In genomic region chr4:40225497-40225896, GRCh38 we compare ENCODE assay signal across 15 cellular contexts. TPM values are rescaled to one million over a fixed set of nuclear protein-coding genes. Genes with fewer than 3 reads are reported as not detected.
DNase-seq lines count a peak whose midpoint lies in the region; ATAC-seq and TF ChIP-seq lines count a peak whose summit lies in the region.
"Had no signal": no experiment of that assay in that cellular context is flagged by ENCODE, and none has a peak within 500 bp of the region (broad histone marks: within the 10 kb centered on the region; RNA-seq: fewer than 3 reads in every experiment).

No MANE protein-coding gene starts in this region.

- peaks cover 100% of the 10 kb centered on the region for H3K79me2 ChIP-seq in DOHH2 (ENCODE audit: control insufficient read depth, low read length)

- no peaks in the 10 kb centered on the region for H3K9me2 ChIP-seq in DOHH2 (replicated peaks; ENCODE audit: control insufficient read depth, low read length)

- peak overlapping the region; percentile 93 for H3K27ac Mint-ChIP-seq in CD4-positive, alpha-beta T cell
- H3K27ac Mint-ChIP-seq in activated CD4-positive, alpha-beta memory T cell treated with anti-CD3 and anti-CD28 coated beads, Interleukin-2, amount 10 ng/mL, durations not matched to agents 7 days and 5 days, result peak overlapping the region; percentile 94
- peak overlapping the region; percentile 83 for H3K27ac Mint-ChIP-seq in memory B cell

- H3K4me2 ChIP-seq in DOHH2 (ENCODE audit: low read length), result peak overlapping the region; percentile 34

- H3K9me3 Mint-ChIP-seq in CD4-positive, alpha-beta T cell, result no peaks in the 10 kb centered on the region
- no peaks in the 10 kb centered on the region for H3K9me3 Mint-ChIP-seq in activated CD4-positive, alpha-beta memory T cell treated with anti-CD3 and anti-CD28 coated beads, Interleukin-2, amount 10 ng/mL, durations not matched to agents 7 days and 5 days
- H3K9me3 Mint-ChIP-seq in memory B cell, result no peaks in the 10 kb centered on the region

- peak overlapping the region; percentile 74 for H3K27ac ChIP-seq in CD4-positive, alpha-beta T cell (ENCODE audit: low read depth, low read length)
- no peak overlapping the region for H3K27ac ChIP-seq in DOHH2 (ENCODE audit: low read depth, low read length)
- H3K27ac ChIP-seq: SJCRH30, tibial artery had no signal

- DNase-seq in CD4-positive, alpha-beta T cell, result no peak
- DNase-seq in activated CD4-positive, alpha-beta memory T cell treated with anti-CD3 and anti-CD28 coated beads, Interleukin-2, amount 10 ng/mL, durations not matched to agents 7 days and 5 days, result no peak
- DNase-seq in memory B cell (ENCODE audit: low spot score in 2 of 2) (no peak), GM19240 (ENCODE audit: insufficient read length, low spot score) (no peak), hippocampal formation (lab: John Stamatoyannopoulos, UW) (no peak)
- no peak for DNase-seq in activated effector memory CD4-positive, alpha-beta T cell treated with Interleukin-2 at 50 U/mL for 16 hours
- DNase-seq: C1 segment of cervical spinal cord; cortex of kidney; NCI-H1694 treated with DMSO at 0.1 percent for 48 hours; SJCRH30; stimulated activated CD4-positive, alpha-beta T cell treated with anti-CD3 and anti-CD28 coated beads, Interleukin-4, amount 100 ng/mL, for 1 hour; tibial artery had no signal

- H3K4me3 Mint-ChIP-seq in CD4-positive, alpha-beta T cell, result peak overlapping the region; percentile 80
- peak overlapping the region; percentile 49 for H3K4me3 Mint-ChIP-seq in activated CD4-positive, alpha-beta memory T cell treated with anti-CD3 and anti-CD28 coated beads, Interleukin-2, amount 10 ng/mL, durations not matched to agents 7 days and 5 days
- H3K4me3 Mint-ChIP-seq in memory B cell, result peak overlapping the region; percentile 59

- no peak for TF ChIP-seq CTCF in CD4-positive, alpha-beta T cell (IDR thresholded peaks at IDR 0.05)
- no peak for TF ChIP-seq CTCF in DOHH2 (IDR thresholded peaks at IDR 0.05; ENCODE audit: low read depth, low read length, poor library complexity, severe bottlenecking)

- peak; percentile 19 for ATAC-seq in CD4-positive, alpha-beta T cell (ENCODE audit: poor library complexity)
- ATAC-seq in memory B cell (ENCODE audit: low read depth), result no peak
- ATAC-seq: esophagus mucosa, sciatic nerve had no signal

- no peak overlapping the region for H3K4me3 ChIP-seq in DOHH2 (ENCODE audit: low read length)
- H3K4me3 ChIP-seq: SJCRH30, tibial artery had no signal

- H3K9me3 ChIP-seq in CD4-positive, alpha-beta T cell (ENCODE audit: control insufficient read depth, low read length), result no peaks in the 10 kb centered on the region
- no peaks in the 10 kb centered on the region for H3K9me3 ChIP-seq in DOHH2 (ENCODE audit: control insufficient read depth, insufficient read depth, low read length)
- H3K9me3 ChIP-seq: SJCRH30, tibial artery had no signal

- H3K27me3 ChIP-seq in CD4-positive, alpha-beta T cell (ENCODE audit: control insufficient read depth, insufficient read depth, low read length), result no peaks in the 10 kb centered on the region
- H3K27me3 ChIP-seq in DOHH2 (ENCODE audit: control insufficient read depth, low read length), result no peaks in the 10 kb centered on the region
- H3K27me3 ChIP-seq: SJCRH30, tibial artery had no signal

- CTCF ChIA-PET in CD4-positive, alpha-beta T cell (lab: Charles Lee), result interaction anchor here (1.0 to 1.5 kb wide), 5 partner anchors 17 to 91 kb away, joined by 3 to 6 read pairs (median 4); partner anchors contain the start of gene RHOH
- CTCF ChIA-PET in activated CD4-positive, alpha-beta memory T cell treated with anti-CD3 and anti-CD28 coated beads, Interleukin-2, amount 10 ng/mL, durations not matched to agents 7 days and 5 days (lab: Charles Lee), result interaction anchor here (1.0 to 9.0 kb wide), 6 partner anchors 10 to 493 kb away, joined by 3 to 97 read pairs (median 4); no protein-coding TSS in a partner anchor

- intact Hi-C loops in CD4-positive, alpha-beta T cell (cut with DNase I, micrococcal nuclease), result loop anchor here (1.0 to 10.0 kb wide), 2 partner anchors 9 to 171 kb away; partner anchors contain the start of gene N4BP2 (in 1 of the 2)

- POLR2A ChIA-PET in CD4-positive, alpha-beta T cell (lab: Charles Lee), result interaction anchor here (1.0 to 9.4 kb wide), 11 partner anchors 10 to 91 kb away, joined by 3 to 156 read pairs (median 10); partner anchors contain the start of gene RHOH
- POLR2A ChIA-PET in activated CD4-positive, alpha-beta memory T cell treated with anti-CD3 and anti-CD28 coated beads, Interleukin-2, amount 10 ng/mL, durations not matched to agents 7 days and 5 days (lab: Charles Lee), result interaction anchor here (0.7 to 16.0 kb wide), 7 partner anchors 13 to 169 kb away, joined by 3 to 403 read pairs (median 21); partner anchors contain the start of genes N4BP2 and RHOH

- peaks cover 98% of the 10 kb centered on the region for H3K4me1 ChIP-seq in DOHH2 (ENCODE audit: control insufficient read depth, low read length)
- H3K4me1 ChIP-seq: SJCRH30, tibial artery had no signal

- peaks cover 97% of the 10 kb centered on the region for H3K36me3 ChIP-seq in DOHH2 (ENCODE audit: control insufficient read depth, low read length)
- H3K36me3 ChIP-seq: SJCRH30, tibial artery had no signal

- peaks cover 69% of the 10 kb centered on the region for H3F3A ChIP-seq in DOHH2 (ENCODE audit: control insufficient read depth, insufficient read depth)

- H3K4me1 Mint-ChIP-seq in CD4-positive, alpha-beta T cell (ENCODE audit: low read depth), result peaks cover 90% of the 10 kb centered on the region
- peaks cover 90% of the 10 kb centered on the region for H3K4me1 Mint-ChIP-seq in activated CD4-positive, alpha-beta memory T cell treated with anti-CD3 and anti-CD28 coated beads, Interleukin-2, amount 10 ng/mL, durations not matched to agents 7 days and 5 days
- peaks cover 51% of the 10 kb centered on the region for H3K4me1 Mint-ChIP-seq in memory B cell

- H3K27me3 Mint-ChIP-seq in CD4-positive, alpha-beta T cell, result no peaks in the 10 kb centered on the region
- no peaks in the 10 kb centered on the region for H3K27me3 Mint-ChIP-seq in activated CD4-positive, alpha-beta memory T cell treated with anti-CD3 and anti-CD28 coated beads, Interleukin-2, amount 10 ng/mL, durations not matched to agents 7 days and 5 days
- no peaks in the 10 kb centered on the region for H3K27me3 Mint-ChIP-seq in memory B cell

- H4K20me1 ChIP-seq in DOHH2 (ENCODE audit: control insufficient read depth, insufficient read depth, low read depth, low read length), result peaks cover 66% of the 10 kb centered on the region

- H3K36me3 Mint-ChIP-seq in CD4-positive, alpha-beta T cell (ENCODE audit: low read depth), result peaks cover 85% of the 10 kb centered on the region
- peaks cover 80% of the 10 kb centered on the region for H3K36me3 Mint-ChIP-seq in activated CD4-positive, alpha-beta memory T cell treated with anti-CD3 and anti-CD28 coated beads, Interleukin-2, amount 10 ng/mL, durations not matched to agents 7 days and 5 days (ENCODE audit: low read depth)
- peaks cover 22% of the 10 kb centered on the region for H3K36me3 Mint-ChIP-seq in memory B cell

RNA-seq across cellular contexts. Expression of gene RHOH, which starts 28.7 kb away (rescaled TPM):
- total RNA-seq in CD4-positive, alpha-beta T cell, result 100 to 1,000 TPM; 302 to 317 TPM
- total RNA-seq in activated CD4-positive, alpha-beta memory T cell treated with anti-CD3 and anti-CD28 coated beads, Interleukin-2, amount 10 ng/mL, durations not matched to agents 7 days and 5 days, result 100 to 1,000 TPM; 125 to 126 TPM
- total RNA-seq: SJCRH30 had no signal
